32 cellular contexts compared by ENCODE assay signal in the genomic region with DNA sequence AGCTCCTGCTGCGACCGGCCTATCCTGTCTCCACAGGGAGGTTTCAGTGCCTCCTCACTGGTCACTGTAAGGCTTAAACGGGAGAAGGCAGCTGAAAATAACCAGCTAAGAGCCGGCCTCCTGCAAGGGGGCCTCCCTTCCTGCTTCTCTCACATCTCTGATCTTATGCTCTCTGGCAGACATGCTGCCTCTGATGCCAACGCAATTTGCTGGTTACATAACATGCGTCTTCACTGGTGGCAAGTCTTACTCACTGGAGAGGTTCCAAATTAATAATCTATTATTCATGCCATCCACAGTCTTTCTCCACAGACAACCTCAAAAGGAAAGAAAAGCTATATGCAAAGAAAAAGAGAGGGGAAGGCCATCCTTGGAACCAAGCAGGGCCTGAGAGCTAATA.
"Had no signal": no experiment of that assay in that cellular context is flagged by ENCODE, and none has a peak within 500 bp of the region (broad histone marks: within the 10 kb centered on the region; RNA-seq: fewer than 3 reads in every experiment).

No MANE protein-coding gene starts in this region.

- DNase-seq: activated B cell treated with CpG ODN at 0.5 μM for 24 hours; activated CD4-positive, alpha-beta memory T cell treated with anti-CD3 and anti-CD28 coated beads for 36 hours; activated CD4-positive, alpha-beta T cell treated with anti-CD3 and anti-CD28 coated beads for 4 hours; activated CD4-positive, alpha-beta T cell treated with anti-CD3 and anti-CD28 coated beads, Interleukin-2, amount 10 ng/mL, durations not matched to agents 24 days and 14 days; activated CD4-positive, alpha-beta T cell treated with anti-CD3 and anti-CD28 coated beads, Interleukin-2, amount 50 U/mL, for 1 hour; activated CD4-positive, alpha-beta T cell treated with anti-CD3 and anti-CD28 coated beads, Interleukin-2, amount 50 U/mL, for 4 hours; activated CD4-positive, CD25-positive, alpha-beta regulatory T cell treated with anti-CD3 and anti-CD28 coated beads, Interleukin-2, amount 50 U/mL, for 72 hours; activated CD8-positive, alpha-beta memory T cell treated with anti-CD3 and anti-CD28 coated beads, Interleukin-2, amount 50 U/mL, for 4 hours; activated CD8-positive, alpha-beta T cell treated with anti-CD3 and anti-CD28 coated beads for 36 hours; activated effector memory CD4-positive, alpha-beta T cell treated with anti-CD3 and anti-CD28 coated beads, Interleukin-2, amount 50 U/mL, for 16 hours; activated gamma-delta T cell treated with Interleukin-2 at 50 U/mL for 16 hours; activated naive CD4-positive, alpha-beta T cell; activated naive CD4-positive, alpha-beta T cell treated with anti-CD3 and anti-CD28 coated beads for 36 hours; activated naive CD4-positive, alpha-beta T cell treated with anti-CD3 and anti-CD28 coated beads, Interleukin-2, amount 50 U/mL, for 16 hours; activated naive CD8-positive, alpha-beta T cell treated with anti-CD3 and anti-CD28 coated beads for 36 hours; activated T-cell treated with anti-CD3 and anti-CD28 coated beads for 4 hours; activated T-cell treated with anti-CD3 and anti-CD28 coated beads, Interleukin-2, amount 50 U/mL, for 1 hour; activated T-cell treated with anti-CD3 and anti-CD28 coated beads, Interleukin-2, amount 50 U/mL, for 4 hours; activated T-cell treated with anti-CD3 and anti-CD28 coated beads, Interleukin-2, amount 50 U/mL, for 72 hours; amniotic stem cell; aorta; body of pancreas; brain microvascular endothelial cell; central memory CD4-positive, alpha-beta T cell; T-helper 1 cell; T-helper 2 cell; T-helper 9 cell had no signal

- H3K27me3 ChIP-seq: adrenal gland, body of pancreas, brain microvascular endothelial cell, breast epithelium had no signal

- ATAC-seq: activated CD8-positive, alpha-beta T cell treated with anti-CD3 and anti-CD28 coated beads for 36 hours; activated naive CD4-positive, alpha-beta T cell treated with anti-CD3 and anti-CD28 coated beads, Interleukin-2, amount 50 U/mL, for 72 hours; activated T-cell treated with anti-CD3 and anti-CD28 coated beads, Interleukin-2, amount 50 U/mL, for 4 hours; activated T-cell treated with anti-CD3 and anti-CD28 coated beads, Interleukin-2, amount 50 U/mL, for 72 hours; activated T-helper 17 cell treated with anti-CD3 and anti-CD28 coated beads, Interleukin-2, amount 50 U/mL, for 72 hours; body of pancreas had no signal

- H3K4me3 ChIP-seq: adrenal gland, body of pancreas, breast epithelium had no signal

- H3K27ac ChIP-seq: adrenal gland, body of pancreas, brain microvascular endothelial cell, breast epithelium, VCaP had no signal

- H3K36me3 ChIP-seq: adrenal gland, brain microvascular endothelial cell, breast epithelium had no signal

- H3K4me1 ChIP-seq: adrenal gland, body of pancreas, breast epithelium had no signal

- H3K9me3 ChIP-seq: adrenal gland, body of pancreas had no signal
